ENCODE assay signal across 22 cellular contexts in genomic region chr5:159507661-159508060, GRCh38.
DNase-seq lines count a peak whose midpoint lies in the region; ATAC-seq and TF ChIP-seq lines count a peak whose summit lies in the region.
"Had no signal": no experiment of that assay in that cellular context is flagged by ENCODE, and none has a peak within 500 bp of the region (broad histone marks: within the 10 kb centered on the region; RNA-seq: fewer than 3 reads in every experiment).

No MANE protein-coding gene starts in this region.

- no peak overlapping the region for H2AFZ ChIP-seq in IMR-90 (replicated peaks; ENCODE audit: low read length, poor library complexity)

- no peak overlapping the region; a peak in 1 of 4 replicates for H4K8ac ChIP-seq in IMR-90 (ENCODE audit: low read depth in 2 of 2, low read length in 2 of 2)

- peaks cover 22% of the 10 kb centered on the region for H3K9me1 ChIP-seq in IMR-90 (ENCODE audit: insufficient read depth, low read length)

- no peaks in the 10 kb centered on the region for H4K20me1 ChIP-seq in IMR-90 (ENCODE audit: insufficient read depth, low read length)

- dilution Hi-C loops in IMR-90 (cut with HindIII; ENCODE audit: low sequenced_read_pairs, unreplicated experiment), result no loop called here

- no peak for TF ChIP-seq RAD21 in IMR-90 (IDR thresholded peaks at IDR 0.05; ENCODE audit: low read length)

- no peak overlapping the region for H3K9ac ChIP-seq in IMR-90 (ENCODE audit: low read depth, low read length)

- H3K27me3 ChIP-seq in IMR-90 (ENCODE audit: control insufficient read depth, insufficient read depth, low read length) (no peaks in the 10 kb centered on the region), lung (ENCODE audit: control insufficient read depth, insufficient read depth) (no peaks in the 10 kb centered on the region), gastrocnemius medialis (no peaks in the 10 kb centered on the region)

- H3K4me3 ChIP-seq in IMR-90 (ENCODE audit: insufficient read depth, low read depth, low read length) (no peak overlapping the region), lung (no peak overlapping the region), gastrocnemius medialis (no peak overlapping the region)
- H3K4me3 ChIP-seq: K562 had no signal

- H2AK9ac ChIP-seq in IMR-90 (replicated peaks; ENCODE audit: low read depth, low read length, poor library complexity), result no peak overlapping the region

- H3K4ac ChIP-seq in IMR-90 (ENCODE audit: low read depth, low read length), result no peak overlapping the region

- no peak overlapping the region for H2BK5ac ChIP-seq in IMR-90 (ENCODE audit: low read depth, low read length, poor library complexity, severe bottlenecking)

- no peaks in the 10 kb centered on the region for H3K79me1 ChIP-seq in IMR-90 (ENCODE audit: low read depth in 1 of 2, low read length in 2 of 2)

- no peak overlapping the region for H3K23ac ChIP-seq in IMR-90 (ENCODE audit: low read depth, low read length)

- H2BK20ac ChIP-seq in IMR-90 (ENCODE audit: low read depth, low read length), result no peak overlapping the region

- in situ Hi-C loops in IMR-90 (cut with MboI; ENCODE audit: low sequenced_read_pairs) (no loop called here), gastrocnemius medialis (cut with MboI; ENCODE audit: low sequenced_read_pairs in 4 of 4) (loop anchor here in 1 of 4 donors (25.0 kb wide), 1 partner anchor 405 kb away; the partner anchor contains the start of gene ADRA1B)

- ATAC-seq in IMR-90 (ENCODE audit: low read depth) (no peak), lung (ENCODE audit: insufficient read depth, low FRiP score) (no peak), gastrocnemius medialis (peak; percentile 28), HG02610 (IDR thresholded peaks at IDR 0.05; ENCODE audit: unreplicated experiment) (no peak)
- ATAC-seq: HepG2, K562, PC-3 had no signal

- H3K18ac ChIP-seq in IMR-90 (ENCODE audit: low read depth, low read length), result no peak overlapping the region

- H3K56ac ChIP-seq in IMR-90 (ENCODE audit: extremely low read depth, insufficient read depth, low read length), result no peak overlapping the region

- H3K4me2 ChIP-seq in IMR-90 (ENCODE audit: low read depth, low read length), result no peak overlapping the region

- BruUV-seq in IMR-90 (replicated peaks; lab: Mats Ljungman, UMichigan), result no TSS peak

- peak overlapping the region; percentile 38; the same call in 1 of the 2 replicates for H4K91ac ChIP-seq in IMR-90 (ENCODE audit: insufficient read depth, low read depth, low read length)

- no CpG with 5 or more reads among the region's 3 CpGs for WGBS in IMR-90 (ENCODE audit: extremely low coverage in 2 of 2, insufficient read length in 1 of 2), 2 experiments
- WGBS in lung, 2 donors, result 87 to 91% methylated on average over 3 of the region's 3 CpGs

- H3K36me3 ChIP-seq in IMR-90 (ENCODE audit: control insufficient read depth, insufficient read depth, low read length) (no peaks in the 10 kb centered on the region), lung (ENCODE audit: control insufficient read depth in 2 of 2, insufficient read depth in 2 of 2, low read length in 2 of 2) (no peaks in the 10 kb centered on the region), gastrocnemius medialis (no peaks in the 10 kb centered on the region)

- H4K5ac ChIP-seq in IMR-90 (ENCODE audit: low read depth, low read length), result no peak overlapping the region

- peak overlapping the region; percentile 6; the same call in 1 of the 2 replicates for H2AK5ac ChIP-seq in IMR-90 (ENCODE audit: low read depth, low read length)

- no peak for DNase-seq in IMR-90
- peak; percentile 26 for DNase-seq in LHCN-M2 (ENCODE audit: low read depth)
- DNase-seq in lung (ENCODE audit: low spot score), result no peak
- DNase-seq in gastrocnemius medialis, result no peak
- DNase-seq in SW480 (ENCODE audit: low spot score), result no peak
- no peak for DNase-seq in DMS153 treated with DMSO at 0.1 percent for 48 hours (lab: John Stamatoyannopoulos, UW; ENCODE audit: unreplicated experiment)
- DNase-seq: CD8-positive, alpha-beta memory T cell; DMS 273 treated with DMSO at 0.1 percent for 48 hours; DMS79 treated with DMSO at 0.1 percent for 48 hours; GF-D8; HCEC 1CT; MM.1S; NCI-H1694; NCI-H2029 treated with DMSO at 0.1 percent for 48 hours; NCI-H446 treated with DMSO at 0.1 percent for 48 hours; NCI-H526; NCI-H82; NK-92 treated with Interleukin-12 subunit alpha and Interleukin-12 subunit beta, amount 100 ng/mL, for 24 hours; PC-3 had no signal

- H3K27ac ChIP-seq in IMR-90 (ENCODE audit: insufficient read depth, low read length), result no peak overlapping the region
- H3K27ac ChIP-seq in lung (ENCODE audit: low read depth in 1 of 2, low read length in 1 of 2), result peak overlapping the region; percentile 46 to 61
- H3K27ac ChIP-seq in gastrocnemius medialis, result peak overlapping the region in 3 of 4 donors; percentile 50 to 72 (median 58)

- peaks cover 21% of the 10 kb centered on the region for H3K4me1 ChIP-seq in IMR-90 (ENCODE audit: control insufficient read depth, insufficient read depth, low read length)
- H3K4me1 ChIP-seq in lung (ENCODE audit: control insufficient read depth in 2 of 2, insufficient read depth in 2 of 2, low read length in 2 of 2), result peaks cover 5 to 15% of the 10 kb centered on the region in 2 donors
- H3K4me1 ChIP-seq in gastrocnemius medialis, result peaks cover 0 to 33% of the 10 kb centered on the region in 2 donors

- TF ChIP-seq CTCF in IMR-90 (conservative IDR thresholded peaks at IDR 0.05; ENCODE audit: low read depth, low read length), result no peak
- no peak for TF ChIP-seq CTCF in lung (IDR thresholded peaks at IDR 0.05; ENCODE audit: control extremely low read depth, extremely low read depth)
- TF ChIP-seq CTCF in gastrocnemius medialis (IDR thresholded peaks at IDR 0.05 in 4 of 5, conservative IDR thresholded peaks at IDR 0.05 in 1 of 5), result no peak

- CTCF ChIA-PET in IMR-90 (lab: Yijun Ruan, JAX), result interaction anchor here (1.6 kb wide), 1 partner anchor 56 kb away, joined by 4 read pairs; no protein-coding TSS in a partner anchor

- POLR2A ChIA-PET in IMR-90 (lab: Charles Lee; ENCODE audit: unreplicated experiment), result no interaction called here

- H3K9me3 ChIP-seq in IMR-90 (ENCODE audit: control insufficient read depth, insufficient read depth, low read length) (no peaks in the 10 kb centered on the region), lung (ENCODE audit: control insufficient read depth in 2 of 2, insufficient read depth in 1 of 2, low read length in 1 of 2) (no peaks in the 10 kb centered on the region), gastrocnemius medialis (no peaks in the 10 kb centered on the region)

- TF ChIP-seq POLR2A in IMR-90 (IDR thresholded peaks at IDR 0.05; ENCODE audit: low read depth, low read length) (no peak), gastrocnemius medialis (IDR thresholded peaks at IDR 0.05) (no peak)

- intact Hi-C loops in IMR-90 (cut with micrococcal nuclease), result loop anchor here (5.0 kb wide), 2 partner anchors 45 to 470 kb away; no protein-coding TSS in a partner anchor
- intact Hi-C loops in gastrocnemius medialis (cut with DNase I; ENCODE audit: low total_unique reads), result loop anchor here (1.0 kb wide), 1 partner anchor 35 kb away; no protein-coding TSS in a partner anchor

- H2BK15ac ChIP-seq in IMR-90 (ENCODE audit: low read depth, low read length), result no peak overlapping the region; the same call in 2 of the 3 replicates

- H2BK120ac ChIP-seq in IMR-90 (ENCODE audit: low read depth, low read length), result no peak overlapping the region

- H3K14ac ChIP-seq in IMR-90 (replicated peaks; ENCODE audit: low read depth, low read length), result no peak overlapping the region

TF ChIP-seq in IMR-90, 13 proteins besides CTCF, POLR2A, EP300 and RAD21:
- TF ChIP-seq USF2 (IDR thresholded peaks at IDR 0.05; ENCODE audit: low read depth, low read length) (no peak), RCOR1 (IDR thresholded peaks at IDR 0.05; ENCODE audit: insufficient replicate concordance, low read length) (no peak), BHLHE40 (IDR thresholded peaks at IDR 0.05; ENCODE audit: low read depth, low read length) (no peak), MAZ (IDR thresholded peaks at IDR 0.05; ENCODE audit: borderline replicate concordance, low read depth, low read length) (no peak), MAFK (IDR thresholded peaks at IDR 0.05; ENCODE audit: low read depth, low read length) (no peak), CHD1 (IDR thresholded peaks at IDR 0.05; ENCODE audit: low read depth, low read length) (no peak), MXI1 (IDR thresholded peaks at IDR 0.05; ENCODE audit: borderline replicate concordance, low read depth, low read length) (no peak), RFX5 (IDR thresholded peaks at IDR 0.05; ENCODE audit: low read depth, low read length) (no peak), SMC3 (IDR thresholded peaks at IDR 0.05; ENCODE audit: low read depth, low read length) (no peak), ELK1 (IDR thresholded peaks at IDR 0.05; ENCODE audit: borderline replicate concordance, low read depth, low read length) (no peak), FOS (IDR thresholded peaks at IDR 0.05; ENCODE audit: low read depth, low read length) (no peak)
TF ChIP-seq in IMR-90: peak in this region for 0.

Comparison
In these comparisons a context has a peak if more than half of its experiments do, and no peak if none do; other contexts are left out.
1. ATAC-seq: peak in gastrocnemius medialis (2 of 2); none in IMR-90 (single experiment), lung (single experiment) and HG02610 (single experiment).